Comparison of ENCODE assay signal across 28 cellular contexts in the genomic region with DNA sequence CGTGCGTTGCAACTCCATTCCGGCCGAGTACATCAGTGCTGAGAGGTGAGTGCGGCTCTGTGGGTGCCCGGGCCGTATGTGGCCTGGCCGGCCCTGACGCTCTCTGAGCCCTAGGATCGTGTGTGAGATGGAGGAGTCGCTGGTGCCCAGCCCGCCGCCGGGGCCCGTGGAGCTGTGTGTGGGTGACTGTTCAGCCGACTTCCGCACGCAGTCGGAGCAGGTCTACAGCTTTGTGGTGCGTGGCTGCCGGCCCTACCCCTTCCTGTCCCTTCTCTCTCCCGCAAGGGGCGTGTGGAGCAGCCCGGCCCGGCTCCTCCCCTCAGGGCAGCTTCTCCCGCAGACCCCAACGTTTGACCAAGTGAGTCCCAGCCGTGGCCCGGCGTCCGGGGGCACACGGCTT.
"Had no signal": no experiment of that assay in that cellular context is flagged by ENCODE, and none has a peak within 500 bp of the region (broad histone marks: within the 10 kb centered on the region; RNA-seq: fewer than 3 reads in every experiment).

No MANE protein-coding gene starts in this region.

- FAIRE-seq: colon, endometrium, endothelial cell of umbilical vein, frontal cortex had no signal

- H3K36me3 ChIP-seq: colonic mucosa, gastrocnemius medialis had no signal

- H3K4me3 ChIP-seq: colonic mucosa, coronary artery, dorsolateral prefrontal cortex, esophagus muscularis mucosa, esophagus squamous epithelium, gastrocnemius medialis, gastroesophageal sphincter, heart left ventricle, heart right ventricle had no signal

- H3K9me3 ChIP-seq: colonic mucosa, esophagus muscularis mucosa, esophagus squamous epithelium, gastrocnemius medialis, gastroesophageal sphincter, heart left ventricle, heart right ventricle had no signal

- H3K27ac ChIP-seq: colonic mucosa, coronary artery, dorsolateral prefrontal cortex, epithelial cell of prostate, esophagus muscularis mucosa, esophagus squamous epithelium, foreskin keratinocyte, gastrocnemius medialis, gastroesophageal sphincter, heart left ventricle, heart right ventricle had no signal

- ATAC-seq: effector memory CD8-positive, alpha-beta T cell; esophagus mucosa; foreskin keratinocyte; gastrocnemius medialis; gastroesophageal sphincter; heart left ventricle; heart right ventricle had no signal

- H3K27me3 ChIP-seq: colonic mucosa, esophagus muscularis mucosa, esophagus squamous epithelium, foreskin keratinocyte, gastrocnemius medialis, gastroesophageal sphincter, heart left ventricle, heart right ventricle had no signal

- H3K4me1 ChIP-seq: colonic mucosa, esophagus muscularis mucosa, esophagus squamous epithelium, foreskin keratinocyte, gastrocnemius medialis, gastroesophageal sphincter, heart left ventricle, heart right ventricle had no signal

- DNase-seq: colonic mucosa; cortex of kidney; dermis blood vessel endothelial cell; dorsolateral prefrontal cortex; effector CD4-positive, alpha-beta T cell; effector CD8-positive, alpha-beta T cell; effector memory CD4-positive, alpha-beta T cell; effector memory CD8-positive, alpha-beta T cell; endodermal cell; erythroblast; esophagus squamous epithelium; foreskin fibroblast; foreskin keratinocyte; foreskin melanocyte; gastrocnemius medialis; glutamatergic neuron; head of caudate nucleus; heart right ventricle had no signal
